1 cellular context compared by ENCODE assay signal in the genomic region with DNA sequence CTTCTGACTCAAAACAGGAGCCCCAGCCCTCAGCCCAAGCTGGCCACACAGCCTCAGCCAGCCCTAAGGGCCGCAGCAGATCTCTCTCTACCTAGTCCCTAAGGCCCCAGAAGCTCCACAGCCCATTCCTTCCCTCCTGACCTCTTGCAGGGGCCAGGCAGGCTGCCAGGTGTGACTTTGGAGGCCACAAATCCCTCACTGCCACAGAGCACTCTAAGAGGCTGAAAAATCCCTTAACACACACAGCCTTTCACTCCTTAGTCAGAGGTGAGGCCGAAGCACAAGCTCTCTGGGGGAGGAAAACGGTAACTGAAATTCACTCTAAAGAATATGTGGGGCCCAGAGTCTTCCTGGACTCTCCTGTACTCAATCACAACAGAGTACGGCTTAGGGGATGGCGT.
TF ChIP-seq lines count a peak whose summit lies in the region.

No MANE protein-coding gene starts in this region.

TF ChIP-seq in endothelial cell of umbilical vein, 7 proteins besides CTCF, POLR2A, EP300 and RAD21:
- TF ChIP-seq POLR2AphosphoS5 (IDR thresholded peaks at IDR 0.05; ENCODE audit: insufficient read depth, low read depth, low read length) = no peak
- no peak for TF ChIP-seq EZH2 (IDR thresholded peaks at IDR 0.05; ENCODE audit: borderline replicate concordance, low read depth, low read length, severe bottlenecking)
- TF ChIP-seq GATA2 (IDR thresholded peaks at IDR 0.05; ENCODE audit: insufficient read depth, insufficient read length, low read depth, low read length) = no peak
- no peak for TF ChIP-seq FOS (IDR thresholded peaks at IDR 0.05; ENCODE audit: borderline replicate concordance, insufficient read depth, low read length)
- no peak for TF ChIP-seq JUN (IDR thresholded peaks at IDR 0.05; ENCODE audit: borderline replicate concordance, insufficient read depth, insufficient read length, low read depth)
- no peak for TF ChIP-seq MYC (IDR thresholded peaks at IDR 0.05; ENCODE audit: low read depth, low read length)
- TF ChIP-seq, protein P1, sequence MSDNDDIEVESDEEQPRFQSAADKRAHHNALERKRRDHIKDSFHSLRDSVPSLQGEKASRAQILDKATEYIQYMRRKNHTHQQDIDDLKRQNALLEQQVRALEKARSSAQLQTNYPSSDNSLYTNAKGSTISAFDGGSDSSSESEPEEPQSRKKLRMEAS (IDR thresholded peaks at IDR 0.05; ENCODE audit: insufficient read depth, insufficient read length) = no peak
